In the genomic region with DNA sequence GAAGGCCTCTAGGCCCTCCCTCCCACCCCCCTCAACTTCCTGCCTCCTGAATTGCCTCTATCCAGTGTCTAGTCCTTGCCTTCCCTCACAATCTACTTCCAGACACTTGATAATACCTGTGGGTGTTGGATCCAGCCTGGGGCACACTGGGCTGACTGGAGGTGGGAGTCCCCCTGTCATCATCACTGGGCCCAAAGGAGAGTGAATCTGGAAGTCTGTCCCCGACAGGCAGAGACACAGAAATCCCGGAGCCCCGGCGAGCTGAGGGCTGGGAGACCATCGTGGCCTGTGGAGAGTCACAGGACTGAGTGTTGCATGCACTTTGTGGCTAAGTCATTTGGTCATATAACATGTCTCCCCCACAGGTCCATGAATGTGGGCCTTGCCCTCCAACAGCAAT, we compare ENCODE assay signal across 10 cellular contexts. TPM values are rescaled to one million over a fixed set of nuclear protein-coding genes. Genes with fewer than 3 reads are reported as not detected.
"Had no signal": no experiment of that assay in that cellular context is flagged by ENCODE, and none has a peak within 500 bp of the region (broad histone marks: within the 10 kb centered on the region; RNA-seq: fewer than 3 reads in every experiment).

No MANE protein-coding gene starts in this region.

- H3K4me3 Mint-ChIP-seq: GM23338, H9, HFFc6 had no signal

- H3K4me3 ChIP-seq: GM23248, HAP-1 had no signal

- H3K9me3 Mint-ChIP-seq: GM23338, HFFc6 had no signal

- H2AFZ ChIP-seq: GM23248, GM23338 had no signal

- H3K4me1 Mint-ChIP-seq: GM23338 had no signal

- H3K36me3 ChIP-seq: HAP-1 had no signal

- H3K27ac ChIP-seq: GM23248 had no signal

- H3K9me3 ChIP-seq: HAP-1 had no signal

- H3K4me1 ChIP-seq: HAP-1 had no signal

- DNase-seq: GM23248, GOT3, H7, H9, HCEC 1CT, HFFc6 had no signal

- ATAC-seq: GM23338, HCT116 had no signal

- H3K27ac Mint-ChIP-seq: GM23338, H9, HFFc6 had no signal

RNA-seq across cellular contexts. Expression of gene CACNA1F, which starts 24.7 kb away (rescaled TPM):
- total RNA-seq: GM23248, H4, HFFc6 had no signal
- polyA plus RNA-seq: GM23248 had no signal
